8 cellular contexts compared by ENCODE assay signal in the genomic region with DNA sequence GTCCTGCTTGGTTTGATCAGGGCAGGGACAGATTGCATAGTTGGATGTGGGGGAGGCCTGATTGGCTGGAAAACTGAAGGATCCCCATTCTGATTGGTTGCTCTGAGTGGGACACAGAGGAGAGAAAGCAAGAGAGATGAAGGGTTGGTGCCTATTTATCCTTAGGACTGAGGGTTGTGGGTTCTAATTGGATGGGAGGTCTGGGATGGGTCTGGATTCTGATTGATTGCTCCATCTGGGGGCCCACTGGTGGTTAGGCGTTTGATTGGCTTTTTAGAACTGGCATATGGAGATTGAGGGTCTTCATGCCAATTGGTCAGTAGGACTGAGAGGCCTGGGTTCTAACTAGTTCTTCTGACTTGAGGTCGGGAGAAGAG. TPM values are rescaled to one million over a fixed set of nuclear protein-coding genes. Genes with fewer than 3 reads are reported as not detected.
DNase-seq lines count a peak whose midpoint lies in the region; ATAC-seq and TF ChIP-seq lines count a peak whose summit lies in the region.

No MANE protein-coding gene starts in this region.

- no peaks in the 10 kb centered on the region for H3K27me3 Mint-ChIP-seq in activated naive CD8-positive, alpha-beta T cell treated with anti-CD3 and anti-CD28 coated beads, Interleukin-2, amount 50 U/mL, for 24 hours

- H3K27me3 ChIP-seq in BE2C (no peaks in the 10 kb centered on the region), HUES64 (ENCODE audit: insufficient read depth, low read length) (no peaks in the 10 kb centered on the region), foreskin keratinocyte (no peaks in the 10 kb centered on the region)

- H3K9me3 ChIP-seq in BE2C: no peaks in the 10 kb centered on the region
- H3K9me3 ChIP-seq in HUES64 (ENCODE audit: insufficient read depth, low read depth, low read length): no peaks in the 10 kb centered on the region
- no peaks in the 10 kb centered on the region for H3K9me3 ChIP-seq in mesodermal cell (ENCODE audit: control insufficient read depth, low read length)

- peaks cover 33% of the 10 kb centered on the region for H3K4me1 Mint-ChIP-seq in activated naive CD8-positive, alpha-beta T cell treated with anti-CD3 and anti-CD28 coated beads, Interleukin-2, amount 50 U/mL, for 24 hours

- H3K27ac ChIP-seq in HUES64 (ENCODE audit: low read depth, low read length): peak overlapping the region; percentile 86; the same call in 1 of the 2 replicates
- no peak overlapping the region for H3K27ac ChIP-seq in mesodermal cell (ENCODE audit: low read depth, low read length, severe bottlenecking)
- H3K27ac ChIP-seq in foreskin keratinocyte: no peak overlapping the region

- H3K4me3 ChIP-seq in BE2C (ENCODE audit: low read depth, low read length) (peak overlapping the region; percentile 86), HUES64 (ENCODE audit: low read length) (peak overlapping the region; percentile 87), mesodermal cell (ENCODE audit: extremely low read depth, insufficient read depth, low read length, poor library complexity, severe bottlenecking) (peak overlapping the region; percentile 50)

- peak overlapping the region; percentile 98 for H3K27ac Mint-ChIP-seq in activated naive CD8-positive, alpha-beta T cell treated with anti-CD3 and anti-CD28 coated beads, Interleukin-2, amount 50 U/mL, for 24 hours

- 29% methylated on average over 2 of the region's 2 CpGs for WGBS in HUES64
- 43 to 49% methylated on average over 1 to 2 of the region's 2 CpGs for WGBS in mesodermal cell (ENCODE audit: insufficient coverage in 2 of 2), 2 experiments

- no peak for TF ChIP-seq CTCF in BE2C (IDR thresholded peaks at IDR 0.05; ENCODE audit: low read depth, low read length)
- TF ChIP-seq CTCF in foreskin keratinocyte (conservative IDR thresholded peaks at IDR 0.05): no peak

- peaks cover 9% of the 10 kb centered on the region for H3K36me3 Mint-ChIP-seq in activated naive CD8-positive, alpha-beta T cell treated with anti-CD3 and anti-CD28 coated beads, Interleukin-2, amount 50 U/mL, for 24 hours (ENCODE audit: low read depth)

- no peak for DNase-seq in BE2C
- DNase-seq in activated naive CD8-positive, alpha-beta T cell treated with anti-CD3 and anti-CD28 coated beads, Interleukin-2, amount 50 U/mL, for 24 hours: no peak
- no peak for DNase-seq in foreskin keratinocyte
- no peak for DNase-seq in stimulated activated CD4-positive, alpha-beta T cell treated with anti-CD3 and anti-CD28 coated beads, Interleukin-2, amount 100 ng/mL, for 48 hours

- H3K4me1 ChIP-seq in BE2C: peaks cover 7% of the 10 kb centered on the region
- H3K4me1 ChIP-seq in HUES64 (ENCODE audit: insufficient read depth, low read length): no peaks in the 10 kb centered on the region
- no peaks in the 10 kb centered on the region for H3K4me1 ChIP-seq in mesodermal cell (ENCODE audit: control insufficient read depth, insufficient read depth, low read length, poor library complexity, severe bottlenecking)
- no peaks in the 10 kb centered on the region for H3K4me1 ChIP-seq in foreskin keratinocyte

- peak overlapping the region; percentile 87 for H3K4me3 Mint-ChIP-seq in activated naive CD8-positive, alpha-beta T cell treated with anti-CD3 and anti-CD28 coated beads, Interleukin-2, amount 50 U/mL, for 24 hours

- no peak for ATAC-seq in activated naive CD8-positive, alpha-beta T cell treated with anti-CD3 and anti-CD28 coated beads, Interleukin-2, amount 50 U/mL, for 24 hours
- no peak for ATAC-seq in foreskin keratinocyte
- no peak for ATAC-seq in GM19351 (IDR thresholded peaks at IDR 0.05; ENCODE audit: unreplicated experiment)
- no peak for ATAC-seq in GM19023 (IDR thresholded peaks at IDR 0.05; ENCODE audit: unreplicated experiment)

- no peaks in the 10 kb centered on the region for H3K9me3 Mint-ChIP-seq in activated naive CD8-positive, alpha-beta T cell treated with anti-CD3 and anti-CD28 coated beads, Interleukin-2, amount 50 U/mL, for 24 hours

- H3K9ac ChIP-seq in HUES64 (ENCODE audit: low read depth, low read length): peak overlapping the region; percentile 76

- H3K36me3 ChIP-seq in BE2C (no peaks in the 10 kb centered on the region), HUES64 (ENCODE audit: insufficient read depth, low read length) (peaks cover 13% of the 10 kb centered on the region), mesodermal cell (ENCODE audit: control insufficient read depth, insufficient read depth, low read length) (peaks cover 21% of the 10 kb centered on the region)

RNA-seq across cellular contexts. Expression of gene EBP, which starts 0.6 kb away (rescaled TPM):
- polyA plus RNA-seq in BE2C (2012; ENCODE audit: insufficient read depth, insufficient read length, low read depth): 208 TPM
- polyA plus RNA-seq in HUES64 (2013, experiment 1 of 2): 174 TPM
- polyA plus RNA-seq in HUES64 (2013, experiment 2 of 2): 175 TPM
- polyA plus RNA-seq in mesodermal cell (2013, experiment 1 of 2): 157 TPM
- polyA plus RNA-seq in mesodermal cell (2013, experiment 2 of 2): 126 TPM
- total RNA-seq in foreskin keratinocyte: 440 and 479 TPM in 2 replicates
- polyA plus RNA-seq in foreskin keratinocyte: 558 and 569 TPM in 2 replicates

RNA-seq across cellular contexts. Expression of gene PORCN, which starts 12.2 kb away (rescaled TPM):
- polyA plus RNA-seq in BE2C (2012; ENCODE audit: insufficient read depth, insufficient read length, low read depth): 27.1 TPM
- polyA plus RNA-seq in HUES64 (2013, experiment 1 of 2): 10.4 TPM
- 11.5 TPM for polyA plus RNA-seq in HUES64 (2013, experiment 2 of 2)
- 24.8 TPM for polyA plus RNA-seq in mesodermal cell (2013, experiment 1 of 2)
- 18.2 TPM for polyA plus RNA-seq in mesodermal cell (2013, experiment 2 of 2)
- 30.6 and 60.1 TPM in 2 replicates for total RNA-seq in foreskin keratinocyte
- 34.1 and 60.6 TPM in 2 replicates for polyA plus RNA-seq in foreskin keratinocyte

RNA-seq across cellular contexts. Expression of gene TBC1D25, which starts 18.6 kb away (rescaled TPM):
- 33.8 TPM for polyA plus RNA-seq in BE2C (2012; ENCODE audit: insufficient read depth, insufficient read length, low read depth)
- polyA plus RNA-seq in HUES64 (2013, experiment 1 of 2): 4.6 TPM
- polyA plus RNA-seq in HUES64 (2013, experiment 2 of 2): 5.4 TPM
- polyA plus RNA-seq in mesodermal cell (2013, experiment 1 of 2): 9.4 TPM
- 7.7 TPM for polyA plus RNA-seq in mesodermal cell (2013, experiment 2 of 2)
- total RNA-seq in foreskin keratinocyte: 9.3 and 9.4 TPM in 2 replicates
- 9.6 and 10.6 TPM in 2 replicates for polyA plus RNA-seq in foreskin keratinocyte

RNA-seq across cellular contexts. Expression of gene FTSJ1, which starts 45.0 kb away (rescaled TPM):
- 122 TPM for polyA plus RNA-seq in BE2C (2012; ENCODE audit: insufficient read depth, insufficient read length, low read depth)
- polyA plus RNA-seq in HUES64 (2013, experiment 1 of 2): 40.3 TPM
- 41.1 TPM for polyA plus RNA-seq in HUES64 (2013, experiment 2 of 2)
- polyA plus RNA-seq in mesodermal cell (2013, experiment 1 of 2): 53.2 TPM
- 47.2 TPM for polyA plus RNA-seq in mesodermal cell (2013, experiment 2 of 2)
- 110 and 160 TPM in 2 replicates for total RNA-seq in foreskin keratinocyte
- 95.0 and 134 TPM in 2 replicates for polyA plus RNA-seq in foreskin keratinocyte

RNA-seq across cellular contexts. Expression of gene SLC38A5, which starts 50.9 kb away (rescaled TPM):
- 0.56 TPM for polyA plus RNA-seq in BE2C (2012; ENCODE audit: insufficient read depth, insufficient read length, low read depth)
- polyA plus RNA-seq in HUES64 (2013, experiment 1 of 2): 36.1 TPM
- polyA plus RNA-seq in HUES64 (2013, experiment 2 of 2): 24.5 TPM
- 7.7 TPM for polyA plus RNA-seq in mesodermal cell (2013, experiment 1 of 2)
- 3.4 TPM for polyA plus RNA-seq in mesodermal cell (2013, experiment 2 of 2)
- 170 and 252 TPM in 2 replicates for total RNA-seq in foreskin keratinocyte
- 216 and 317 TPM in 2 replicates for polyA plus RNA-seq in foreskin keratinocyte
